ENCODE assay signal across 17 cellular contexts in genomic region chr9:83677596-83677995, GRCh38.
"Had no signal": no experiment of that assay in that cellular context is flagged by ENCODE, and none has a peak within 500 bp of the region (broad histone marks: within the 10 kb centered on the region; RNA-seq: fewer than 3 reads in every experiment).

No MANE protein-coding gene starts in this region.

- H3K27ac Mint-ChIP-seq: mesothelial cell of epicardium had no signal

- H3K9me3 Mint-ChIP-seq: immature natural killer cell, mesothelial cell of epicardium, naive B cell had no signal

- H3K4me3 Mint-ChIP-seq: immature natural killer cell, mesothelial cell of epicardium, naive B cell had no signal

- H3K4me1 Mint-ChIP-seq: mesothelial cell of epicardium had no signal

- H3K27me3 Mint-ChIP-seq: naive B cell had no signal

- ATAC-seq: foreskin keratinocyte, gastroesophageal sphincter, heart left ventricle, left cardiac atrium, left lung, left ventricle myocardium superior, lower lobe of right lung, mucosa of descending colon had no signal

- DNase-seq: dermis blood vessel endothelial cell; effector CD4-positive, alpha-beta T cell; effector memory CD4-positive, alpha-beta T cell; foreskin keratinocyte; heart left ventricle; hypothalamus; immature natural killer cell; islet precursor cell; left cardiac atrium; left lung; left ventricle myocardium superior; lower lobe of right lung; mesenchymal stem cell; mucosa of descending colon; naive B cell had no signal
